In the genomic region with DNA sequence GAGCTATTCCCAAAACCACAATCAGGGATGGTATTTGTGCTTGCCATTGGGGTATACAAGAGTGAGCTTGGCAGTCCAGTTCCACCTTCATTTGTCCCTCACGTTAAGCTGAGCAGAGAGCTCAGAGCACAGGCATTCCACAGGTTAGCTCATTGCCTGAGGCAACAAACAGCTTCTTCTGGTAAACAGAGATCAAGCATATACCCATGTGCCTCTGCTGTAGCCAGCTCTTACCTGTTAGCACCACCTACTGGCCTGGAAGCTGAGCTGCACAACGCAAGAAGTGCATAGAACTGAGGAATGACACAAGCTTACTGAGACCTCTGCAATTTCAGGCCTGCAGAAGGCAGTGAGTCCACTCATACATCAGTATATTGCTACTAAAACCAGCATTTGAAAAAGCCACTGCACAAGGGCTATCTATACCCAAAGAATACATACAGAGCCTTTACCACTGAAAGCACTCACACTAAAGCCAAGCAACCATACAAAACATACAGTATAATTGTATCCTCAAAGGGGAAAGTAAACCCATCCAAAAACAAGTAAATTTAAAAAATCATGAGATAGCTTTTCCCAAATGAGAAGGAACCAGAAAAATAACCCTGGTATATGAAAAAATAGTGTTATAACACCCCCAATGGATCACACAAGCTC, we compare ENCODE assay signal across 8 cellular contexts.
A peak's percentile ranks its signal among the peaks of the same experiment; 100 is the strongest.
DNase-seq lines count a peak whose midpoint lies in the region; ATAC-seq and TF ChIP-seq lines count a peak whose summit lies in the region.

No MANE protein-coding gene starts in this region.

- intact Hi-C loops in Caco-2 (cut with micrococcal nuclease; ENCODE audit: unreplicated experiment), result loop anchor here (1.0 to 10.0 kb wide), 7 partner anchors 101 to 385 kb away; no protein-coding TSS in a partner anchor

- no peaks in the 10 kb centered on the region for H3K4me1 Mint-ChIP-seq in Caco-2 (ENCODE audit: low read depth, unreplicated experiment)
- H3K4me1 Mint-ChIP-seq in activated naive CD4-positive, alpha-beta T cell treated with anti-CD3 and anti-CD28 coated beads, Interleukin-2, amount 10 ng/mL, durations not matched to agents 7 days and 5 days, result no peaks in the 10 kb centered on the region

- no peaks in the 10 kb centered on the region for H3K36me3 Mint-ChIP-seq in Caco-2 (ENCODE audit: insufficient read depth, unreplicated experiment)
- H3K36me3 Mint-ChIP-seq in activated naive CD4-positive, alpha-beta T cell treated with anti-CD3 and anti-CD28 coated beads, Interleukin-2, amount 10 ng/mL, durations not matched to agents 7 days and 5 days, result no peaks in the 10 kb centered on the region

- no peaks in the 10 kb centered on the region for H3K9me3 ChIP-seq in Caco-2
- H3K9me3 ChIP-seq in NT2/D1 (ENCODE audit: insufficient read depth, low read length), result no peaks in the 10 kb centered on the region; the same call in 1 of the 2 replicates

- DNase-seq in Caco-2 (peak; percentile 80 to 82), NT2/D1 (ENCODE audit: low read depth, low spot score) (peak; percentile 64), fibroblast of mammary gland (ENCODE audit: low read depth) (peak; percentile 20), NCI-H345 treated with DMSO at 0.1 percent for 48 hours (lab: John Stamatoyannopoulos, UW; ENCODE audit: unreplicated experiment) (no peak), middle frontal gyrus (ENCODE audit: extremely low spot score, low spot score) (no peak)
- no peak for DNase-seq in activated naive CD4-positive, alpha-beta T cell treated with anti-CD3 and anti-CD28 coated beads, Interleukin-2, amount 10 ng/mL, durations not matched to agents 7 days and 5 days

- BruUV-seq in Caco-2 (replicated peaks; lab: Mats Ljungman, UMichigan), result no TSS peak

- H3K9me3 Mint-ChIP-seq in Caco-2 (ENCODE audit: unreplicated experiment), result peaks cover 17% of the 10 kb centered on the region
- no peaks in the 10 kb centered on the region for H3K9me3 Mint-ChIP-seq in activated naive CD4-positive, alpha-beta T cell treated with anti-CD3 and anti-CD28 coated beads, Interleukin-2, amount 10 ng/mL, durations not matched to agents 7 days and 5 days

- no peak overlapping the region for H3K4me3 Mint-ChIP-seq in Caco-2 (ENCODE audit: unreplicated experiment)
- no peak overlapping the region for H3K4me3 Mint-ChIP-seq in activated naive CD4-positive, alpha-beta T cell treated with anti-CD3 and anti-CD28 coated beads, Interleukin-2, amount 10 ng/mL, durations not matched to agents 7 days and 5 days

- H3K27ac Mint-ChIP-seq in Caco-2 (ENCODE audit: unreplicated experiment), result peak overlapping the region; percentile 71
- H3K27ac Mint-ChIP-seq in activated naive CD4-positive, alpha-beta T cell treated with anti-CD3 and anti-CD28 coated beads, Interleukin-2, amount 10 ng/mL, durations not matched to agents 7 days and 5 days, result no peak overlapping the region

- H3K4me1 ChIP-seq in Caco-2 (peaks cover 7% of the 10 kb centered on the region), NT2/D1 (ENCODE audit: insufficient read depth, insufficient read length) (no peaks in the 10 kb centered on the region)

- TF ChIP-seq CTCF in Caco-2 (IDR thresholded peaks at IDR 0.05; ENCODE audit: insufficient read depth in 1 of 2, low read depth in 1 of 2, low read length in 1 of 2, severe bottlenecking in 1 of 2, unreplicated experiment in 1 of 2) (peak; percentile 73 to 78), fibroblast of mammary gland (conservative IDR thresholded peaks at IDR 0.05; ENCODE audit: control insufficient read depth, insufficient read depth, low read depth, low read length) (peak; percentile 36)

- H3K36me3 ChIP-seq in Caco-2 (ENCODE audit: control insufficient read depth, insufficient read depth, low read length) (no peaks in the 10 kb centered on the region), NT2/D1 (ENCODE audit: insufficient read depth, insufficient read length, low read length) (no peaks in the 10 kb centered on the region)

- peak; percentile 96 for ATAC-seq in GM19035 (IDR thresholded peaks at IDR 0.05; ENCODE audit: unreplicated experiment)
- ATAC-seq in HG03103 (IDR thresholded peaks at IDR 0.05; ENCODE audit: low read depth, unreplicated experiment), result peak; percentile 88

- POLR2A ChIA-PET in Caco-2 (lab: Charles Lee), result no interaction called here

- no peak overlapping the region for H3K9ac ChIP-seq in NT2/D1 (ENCODE audit: insufficient read length, low read depth)

- no peaks in the 10 kb centered on the region for H3K27me3 ChIP-seq in Caco-2 (replicated peaks; ENCODE audit: control insufficient read depth, insufficient read depth, low read length)
- no peaks in the 10 kb centered on the region for H3K27me3 ChIP-seq in NT2/D1 (ENCODE audit: insufficient read depth, insufficient read length)

- CTCF ChIA-PET in Caco-2 (lab: Charles Lee), result interaction anchor here (0.6 to 2.5 kb wide), 25 partner anchors 12 to 558 kb away, joined by 3 to 152 read pairs (median 4); no protein-coding TSS in a partner anchor
- CTCF ChIA-PET in activated naive CD4-positive, alpha-beta T cell treated with anti-CD3 and anti-CD28 coated beads, Interleukin-2, amount 10 ng/mL, durations not matched to agents 7 days and 5 days (lab: Charles Lee), result interaction anchor here (0.8 to 1.0 kb wide), 3 partner anchors 19 to 1887 kb away, joined by 3 to 8 read pairs (median 3); no protein-coding TSS in a partner anchor

- no peaks in the 10 kb centered on the region for H3K27me3 Mint-ChIP-seq in Caco-2 (ENCODE audit: insufficient read depth, unreplicated experiment)
- H3K27me3 Mint-ChIP-seq in activated naive CD4-positive, alpha-beta T cell treated with anti-CD3 and anti-CD28 coated beads, Interleukin-2, amount 10 ng/mL, durations not matched to agents 7 days and 5 days, result no peaks in the 10 kb centered on the region

- no peak overlapping the region for H3K4me3 ChIP-seq in Caco-2 (ENCODE audit: low read depth, low read length)
- H3K4me3 ChIP-seq in NT2/D1 (ENCODE audit: insufficient read length, low read depth), result no peak overlapping the region
- H3K4me3 ChIP-seq in fibroblast of mammary gland (ENCODE audit: control insufficient read depth, low read depth, low read length), result no peak overlapping the region

Comparison
In these comparisons a context has a peak if more than half of its experiments do, and no peak if none do; other contexts are left out.
1. DNase-seq: peak in Caco-2 (2 of 2), NT2/D1 (single experiment) and fibroblast of mammary gland (single experiment); none in NCI-H345 treated with DMSO at 0.1 percent for 48 hours (single experiment), middle frontal gyrus (single experiment) and activated naive CD4-positive, alpha-beta T cell treated with anti-CD3 and anti-CD28 coated beads, Interleukin-2, amount 10 ng/mL, durations not matched to agents 7 days and 5 days (single experiment).